ENCODE assay signal across 22 cellular contexts in the genomic region with DNA sequence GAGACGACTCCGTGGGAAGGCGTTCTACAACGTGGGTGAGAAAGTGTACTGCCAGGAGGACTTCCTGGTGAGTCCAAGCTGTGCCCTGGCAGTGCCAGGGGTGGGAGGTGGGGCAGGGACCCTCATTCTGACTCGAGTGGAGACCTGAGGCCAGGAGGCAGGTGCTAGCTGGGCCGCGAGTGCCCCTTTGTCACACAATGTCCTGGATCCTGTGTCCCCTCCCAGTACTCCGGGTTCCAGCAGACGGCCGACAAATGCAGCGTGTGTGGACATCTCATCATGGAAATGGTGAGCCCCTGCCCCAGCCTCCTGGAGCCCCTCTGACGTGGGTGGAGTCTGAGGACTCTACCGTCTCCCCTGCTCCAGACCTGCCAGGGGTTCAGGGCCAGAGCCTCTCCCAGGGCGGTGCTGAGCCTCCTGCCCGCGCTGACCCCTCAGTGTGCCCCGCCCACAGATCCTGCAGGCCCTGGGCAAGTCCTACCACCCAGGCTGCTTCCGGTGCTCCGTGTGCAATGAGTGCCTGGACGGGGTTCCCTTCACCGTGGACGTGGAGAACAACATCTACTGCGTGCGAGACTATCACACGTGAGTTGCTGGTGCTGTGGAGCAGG.
"Had no signal": no experiment of that assay in that cellular context is flagged by ENCODE, and none has a peak within 500 bp of the region (broad histone marks: within the 10 kb centered on the region; RNA-seq: fewer than 3 reads in every experiment).

No MANE protein-coding gene starts in this region.

- H3K9me3 ChIP-seq: colonic mucosa, gastrocnemius medialis, lower lobe of right lung, neutrophil, psoas muscle, transverse colon, upper lobe of right lung, uterus had no signal

- H3K4me1 ChIP-seq: colonic mucosa, gastrocnemius medialis, lower lobe of right lung, psoas muscle, transverse colon, upper lobe of right lung, uterus had no signal

- H3K27ac ChIP-seq: colonic mucosa, epithelial cell of prostate, gastrocnemius medialis, lower lobe of right lung, neutrophil, psoas muscle, skin epidermis, transverse colon, upper lobe of right lung, uterus had no signal

- DNase-seq: colonic mucosa; effector CD8-positive, alpha-beta T cell; endodermal cell; foreskin fibroblast; gastrocnemius medialis; head of caudate nucleus; left colon; left ventricle myocardium superior; lower lobe of right lung; natural killer cell; psoas muscle; right cardiac atrium; stimulated activated CD4-positive, alpha-beta T cell treated with anti-CD3 and anti-CD28 coated beads, Interleukin-15, amount 100 ng/mL, for 24 hours; stimulated activated CD4-positive, alpha-beta T cell treated with anti-CD3 and anti-CD28 coated beads, Interleukin-2, amount 100 ng/mL, for 48 hours; stimulated activated naive B cell treated with anti-CD40 and anti-IgM and Interleukin-4, amounts not matched to agents 10 μg/mL and 1 μg/mL and 100 μg/mL, for 72 hours; transverse colon; upper lobe of right lung; uterus had no signal

- ATAC-seq: esophagus mucosa; gastrocnemius medialis; left colon; left ventricle myocardium superior; lower lobe of right lung; natural killer cell; psoas muscle; stimulated activated naive B cell treated with anti-CD40 and anti-IgM and Interleukin-4, amounts not matched to agents 10 μg/mL and 1 μg/mL and 100 μg/mL, for 72 hours; upper lobe of right lung had no signal

- H3K27me3 ChIP-seq: colonic mucosa, gastrocnemius medialis, neutrophil, transverse colon, upper lobe of right lung, uterus had no signal

- H3K36me3 ChIP-seq: colonic mucosa, neutrophil, uterus had no signal

- H3K4me3 ChIP-seq: colonic mucosa, gastrocnemius medialis, lower lobe of right lung, psoas muscle, skin epidermis, transverse colon, upper lobe of right lung, uterus had no signal
